10 cellular contexts compared by ENCODE assay signal in the genomic region with DNA sequence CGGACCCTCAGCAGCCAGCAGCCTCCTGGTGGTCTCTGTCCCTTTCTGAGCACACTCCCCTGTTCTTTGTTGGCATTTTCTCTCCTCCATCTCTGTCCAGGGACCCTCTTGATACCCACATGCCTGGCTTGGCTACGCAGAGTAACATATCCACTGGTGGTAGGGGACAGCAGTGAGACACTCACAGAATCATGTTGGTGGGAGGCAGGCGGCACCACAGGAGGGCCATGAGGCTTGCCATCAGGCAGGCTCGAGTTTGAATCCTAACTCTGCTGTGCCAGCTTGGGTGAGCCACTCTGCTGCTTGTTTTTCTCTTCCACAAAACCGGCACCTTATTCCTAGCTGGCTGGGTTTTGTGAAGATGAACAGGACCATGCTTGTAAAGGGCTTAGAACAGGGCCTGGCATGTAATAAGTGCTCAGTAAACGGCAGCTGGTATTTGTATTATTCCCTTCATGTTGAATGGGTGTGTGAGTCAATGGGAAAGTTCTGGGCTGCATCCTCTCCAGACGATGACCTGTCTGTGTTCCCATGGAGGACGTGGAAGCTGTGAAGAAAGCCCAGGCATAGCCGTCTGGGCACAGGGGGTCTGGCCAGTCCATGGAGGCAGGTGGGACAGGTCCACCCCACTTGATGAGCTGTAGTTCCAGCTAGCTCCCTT. TPM values are rescaled to one million over a fixed set of nuclear protein-coding genes. Genes with fewer than 3 reads are reported as not detected.
DNase-seq lines count a peak whose midpoint lies in the region; ATAC-seq and TF ChIP-seq lines count a peak whose summit lies in the region.
"Had no signal": no experiment of that assay in that cellular context is flagged by ENCODE, and none has a peak within 500 bp of the region (broad histone marks: within the 10 kb centered on the region; RNA-seq: fewer than 3 reads in every experiment).

No MANE protein-coding gene starts in this region.

- no peak overlapping the region for H3K27ac ChIP-seq in brain microvascular endothelial cell
- H3K27ac ChIP-seq in right lobe of liver = peak overlapping the region in 2 of 3 donors; percentile 15 to 87

- TF ChIP-seq CTCF in brain microvascular endothelial cell (IDR thresholded peaks at IDR 0.05; ENCODE audit: low read depth, low read length, missing control alignments) (no peak), right lobe of liver (IDR thresholded peaks at IDR 0.05) (no peak), type B pancreatic cell (conservative IDR thresholded peaks at IDR 0.05) (no peak)

- no peak for DNase-seq in activated naive CD4-positive, alpha-beta T cell (lab: John Stamatoyannopoulos, UW)
- DNase-seq in brain microvascular endothelial cell (peak; percentile 58), right lobe of liver (no peak), type B pancreatic cell (ENCODE audit: extremely low spot score, unreplicated experiment) (no peak)
- DNase-seq in activated CD4-positive, CD25-positive, alpha-beta regulatory T cell treated with anti-CD3 and anti-CD28 coated beads, Interleukin-2, amount 50 U/mL, for 72 hours = no peak
- DNase-seq: activated CD4-positive, CD25-positive, alpha-beta regulatory T cell; BE2C had no signal

- no peaks in the 10 kb centered on the region for H3K9me3 ChIP-seq in right lobe of liver
- H3K9me3 ChIP-seq: BE2C had no signal

- H3K4me1 ChIP-seq in right lobe of liver = peaks cover 0 to 44% (median 11%) of the 10 kb centered on the region in 4 donors
- H3K4me1 ChIP-seq: BE2C had no signal

- in situ Hi-C loops in brain microvascular endothelial cell (cut with HindIII; ENCODE audit: low pct_ligation_motif_present, low sequenced_read_pairs) = no loop called here

- TF ChIP-seq POLR2A in right lobe of liver (IDR thresholded peaks at IDR 0.05) = no peak

- H3K4me3 Mint-ChIP-seq in activated naive CD4-positive, alpha-beta T cell treated with anti-CD3 and anti-CD28 coated beads, Interleukin-2, amount 50 U/mL, for 24 hours = peak overlapping the region; percentile 79
- peak overlapping the region; percentile 96 for H3K4me3 Mint-ChIP-seq in type B pancreatic cell

- H3K27me3 ChIP-seq in brain microvascular endothelial cell (replicated peaks) (peaks cover 19% of the 10 kb centered on the region), right lobe of liver (no peaks in the 10 kb centered on the region)

- no peak for ATAC-seq in right lobe of liver
- ATAC-seq in GM19467 (IDR thresholded peaks at IDR 0.05; ENCODE audit: unreplicated experiment) = no peak
- no peak for ATAC-seq in HG02610 (IDR thresholded peaks at IDR 0.05; ENCODE audit: unreplicated experiment)

- peaks cover 23% of the 10 kb centered on the region for H3K4me1 Mint-ChIP-seq in activated naive CD4-positive, alpha-beta T cell treated with anti-CD3 and anti-CD28 coated beads, Interleukin-2, amount 50 U/mL, for 24 hours
- H3K4me1 Mint-ChIP-seq in type B pancreatic cell (ENCODE audit: unreplicated experiment) = peaks cover 48% of the 10 kb centered on the region

- no peaks in the 10 kb centered on the region for H3K9me3 Mint-ChIP-seq in activated naive CD4-positive, alpha-beta T cell treated with anti-CD3 and anti-CD28 coated beads, Interleukin-2, amount 50 U/mL, for 24 hours
- no peaks in the 10 kb centered on the region for H3K9me3 Mint-ChIP-seq in type B pancreatic cell

- H3K36me3 ChIP-seq in brain microvascular endothelial cell (replicated peaks) (no peaks in the 10 kb centered on the region), right lobe of liver (no peaks in the 10 kb centered on the region)
- H3K36me3 ChIP-seq: BE2C had no signal

- peaks cover 16% of the 10 kb centered on the region for H3K27me3 Mint-ChIP-seq in activated naive CD4-positive, alpha-beta T cell treated with anti-CD3 and anti-CD28 coated beads, Interleukin-2, amount 50 U/mL, for 24 hours
- peaks cover 22% of the 10 kb centered on the region for H3K27me3 Mint-ChIP-seq in type B pancreatic cell

- WGBS in right lobe of liver (ENCODE audit: insufficient coverage, low coverage, low lambda C conversion rate, missing lambda C conversion rate) = 57% methylated on average over 5 of the region's 9 CpGs

- H3K4me3 ChIP-seq in brain microvascular endothelial cell (ENCODE audit: low read depth, low read length) = no peak overlapping the region
- H3K4me3 ChIP-seq in right lobe of liver = no peak overlapping the region

- no peak overlapping the region for H3K27ac Mint-ChIP-seq in activated naive CD4-positive, alpha-beta T cell treated with anti-CD3 and anti-CD28 coated beads, Interleukin-2, amount 50 U/mL, for 24 hours
- peak overlapping the region; percentile 44 for H3K27ac Mint-ChIP-seq in type B pancreatic cell

- no peaks in the 10 kb centered on the region for H3K36me3 Mint-ChIP-seq in activated naive CD4-positive, alpha-beta T cell treated with anti-CD3 and anti-CD28 coated beads, Interleukin-2, amount 50 U/mL, for 24 hours
- no peaks in the 10 kb centered on the region for H3K36me3 Mint-ChIP-seq in type B pancreatic cell

- intact Hi-C loops in right lobe of liver (cut with DNase I) = loop anchor here (5.0 to 10.0 kb wide), 2 partner anchors 87 to 145 kb away; no protein-coding TSS in a partner anchor

RNA-seq across cellular contexts. Expression of a gene that starts 2.3 kb away (rescaled TPM):
- total RNA-seq in right lobe of liver (10 to 100 TPM; 11.8 to 51.9 (median 29.3) TPM), type B pancreatic cell (ENCODE audit: low replicate concordance) (29.5 and 65.1 TPM in 2 replicates)

RNA-seq across cellular contexts. Expression of a gene that starts 58.6 kb away (rescaled TPM):
- total RNA-seq in right lobe of liver (10 to 100 TPM in 5 of 6 experiments, 1 to 10 TPM in 1; 3.1 to 24.3 (median 14.2) TPM), type B pancreatic cell (ENCODE audit: low replicate concordance) (33.2 and 35.9 TPM in 2 replicates)
